In the genomic region with DNA sequence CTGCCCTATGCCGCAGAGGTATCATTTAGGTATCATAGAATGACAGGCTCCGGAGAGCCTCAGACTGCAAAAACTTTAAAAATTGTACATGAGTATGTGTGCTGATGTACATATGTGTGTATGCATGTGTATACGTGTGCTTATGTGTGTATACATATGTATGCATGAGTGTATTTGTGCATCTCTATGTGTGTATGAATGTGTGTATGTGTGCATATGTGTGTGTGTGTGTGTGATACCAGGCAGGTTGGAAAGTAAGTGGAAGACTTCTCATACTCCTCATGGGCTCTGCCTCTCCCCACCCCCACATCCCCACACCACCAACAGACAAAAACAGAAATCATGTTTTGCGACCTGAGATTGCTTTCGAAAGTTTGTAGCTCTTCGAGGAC, we compare ENCODE assay signal across 8 cellular contexts. TPM values are rescaled to one million over a fixed set of nuclear protein-coding genes. Genes with fewer than 3 reads are reported as not detected.
DNase-seq lines count a peak whose midpoint lies in the region; ATAC-seq and TF ChIP-seq lines count a peak whose summit lies in the region.

No MANE protein-coding gene starts in this region.

- no peaks in the 10 kb centered on the region for H3K9me3 Mint-ChIP-seq in activated CD4-positive, alpha-beta T cell treated with anti-CD3 and anti-CD28 coated beads, Interleukin-2, amount 10 ng/mL, durations not matched to agents 24 days and 14 days

- H3K27ac ChIP-seq in heart left ventricle = peak overlapping the region in 11 of 12 donors; percentile 88 to 99 (median 96)
- H3K27ac ChIP-seq in gastrocnemius medialis = peak overlapping the region; percentile 82 to 96 (median 93)

- peak overlapping the region; percentile 63 for H3K27ac Mint-ChIP-seq in activated CD4-positive, alpha-beta T cell treated with anti-CD3 and anti-CD28 coated beads, Interleukin-2, amount 10 ng/mL, durations not matched to agents 24 days and 14 days

- intact Hi-C loops in activated CD4-positive, alpha-beta T cell treated with anti-CD3 and anti-CD28 coated beads, Interleukin-2, amount 10 ng/mL, durations not matched to agents 24 days and 14 days (cut with micrococcal nuclease) = no loop called here
- intact Hi-C loops in heart left ventricle (cut with DNase I) (loop anchor here in 2 of 10 donors (2.0 kb wide), 1 partner anchor 28 kb away; the partner anchor contains the start of gene TWF1 (in 2 of the 2)), gastrocnemius medialis (cut with DNase I; ENCODE audit: low total_unique reads) (no loop called here)

- H3K4me3 ChIP-seq in heart left ventricle (peak overlapping the region; percentile 44 to 95 (median 76)), gastrocnemius medialis (peak overlapping the region; percentile 67 to 87 (median 70))

- in situ Hi-C loops in gastrocnemius medialis (cut with MboI; ENCODE audit: low sequenced_read_pairs in 4 of 4) = no loop called here

- no peak for DNase-seq in activated CD4-positive, alpha-beta T cell treated with anti-CD3 and anti-CD28 coated beads, Interleukin-2, amount 10 ng/mL, durations not matched to agents 24 days and 14 days
- no peak for DNase-seq in heart left ventricle
- DNase-seq in gastrocnemius medialis = no peak
- no peak for DNase-seq in NCI-H1694 treated with DMSO at 0.1 percent for 48 hours (lab: John Stamatoyannopoulos, UW)
- DNase-seq in COLO829 (ENCODE audit: low spot score) = no peak
- no peak for DNase-seq in NCI-H1092 (lab: John Stamatoyannopoulos, UW)

- no peaks in the 10 kb centered on the region for H3K36me3 ChIP-seq in heart left ventricle
- no peaks in the 10 kb centered on the region for H3K36me3 ChIP-seq in gastrocnemius medialis

- H3K4me1 Mint-ChIP-seq in activated CD4-positive, alpha-beta T cell treated with anti-CD3 and anti-CD28 coated beads, Interleukin-2, amount 10 ng/mL, durations not matched to agents 24 days and 14 days = peaks cover 17% of the 10 kb centered on the region

- H3K9me3 ChIP-seq in heart left ventricle (no peaks in the 10 kb centered on the region), gastrocnemius medialis (no peaks in the 10 kb centered on the region)

- 45 to 51% (median 46%) methylated on average over 5 to 6 of the region's 6 CpGs for WGBS in heart left ventricle, 4 donors

- H3K27me3 ChIP-seq in heart left ventricle = no peaks in the 10 kb centered on the region
- no peaks in the 10 kb centered on the region for H3K27me3 ChIP-seq in gastrocnemius medialis

- H3K4me1 ChIP-seq in heart left ventricle (peaks cover 0 to 23% (median 15%) of the 10 kb centered on the region in 12 donors), gastrocnemius medialis (peaks cover 0 to 15% of the 10 kb centered on the region in 2 donors)

- no peak for TF ChIP-seq CTCF in heart left ventricle (IDR thresholded peaks at IDR 0.05)
- TF ChIP-seq CTCF in gastrocnemius medialis (IDR thresholded peaks at IDR 0.05 in 4 of 5, conservative IDR thresholded peaks at IDR 0.05 in 1 of 5) = no peak

- ATAC-seq in GM18909 (IDR thresholded peaks at IDR 0.05; ENCODE audit: poor library complexity, unreplicated experiment) (peak; percentile 19), HG02943 (IDR thresholded peaks at IDR 0.05; ENCODE audit: low read depth, unreplicated experiment) (peak; percentile 13), heart left ventricle (peak in 1 of 4 donors; percentile 14), gastrocnemius medialis (peak in 1 of 2 donors; percentile 16)

- TF ChIP-seq POLR2A in heart left ventricle (IDR thresholded peaks at IDR 0.05) (no peak), gastrocnemius medialis (IDR thresholded peaks at IDR 0.05) (no peak)

- no peaks in the 10 kb centered on the region for H3K36me3 Mint-ChIP-seq in activated CD4-positive, alpha-beta T cell treated with anti-CD3 and anti-CD28 coated beads, Interleukin-2, amount 10 ng/mL, durations not matched to agents 24 days and 14 days (ENCODE audit: low read depth)

- peak overlapping the region; percentile 79 for H3K4me3 Mint-ChIP-seq in activated CD4-positive, alpha-beta T cell treated with anti-CD3 and anti-CD28 coated beads, Interleukin-2, amount 10 ng/mL, durations not matched to agents 24 days and 14 days

- H3K27me3 Mint-ChIP-seq in activated CD4-positive, alpha-beta T cell treated with anti-CD3 and anti-CD28 coated beads, Interleukin-2, amount 10 ng/mL, durations not matched to agents 24 days and 14 days = peaks cover 37% of the 10 kb centered on the region

RNA-seq across cellular contexts. Expression of gene TMEM117, which starts 0.6 kb away (rescaled TPM):
- 0.82 and 1.1 TPM in 2 replicates for total RNA-seq in activated CD4-positive, alpha-beta T cell treated with anti-CD3 and anti-CD28 coated beads, Interleukin-2, amount 10 ng/mL, durations not matched to agents 24 days and 14 days
- total RNA-seq in heart left ventricle = 10 to 100 TPM in 1 of 9 donors, 1 to 10 TPM in 8; 5.7 to 13.5 (median 7.8) TPM
- polyA plus RNA-seq in heart left ventricle = 1 to 10 TPM; 3.7 to 6.9 TPM
- 10 to 100 TPM in 1 of 4 donors, 1 to 10 TPM in 3; 3.5 to 19.4 (median 6.1) TPM for total RNA-seq in gastrocnemius medialis

RNA-seq across cellular contexts. Expression of gene TWF1, which starts 29.1 kb away (rescaled TPM):
- 27.0 and 28.3 TPM in 2 replicates for total RNA-seq in activated CD4-positive, alpha-beta T cell treated with anti-CD3 and anti-CD28 coated beads, Interleukin-2, amount 10 ng/mL, durations not matched to agents 24 days and 14 days
- total RNA-seq in heart left ventricle (10 to 100 TPM in 7 of 9 donors, 1 to 10 TPM in 2; 9.3 to 34.6 (median 10.7) TPM), gastrocnemius medialis (10 to 100 TPM in 2 of 4 donors, 1 to 10 TPM in 2; 7.4 to 10.7 (median 9.0) TPM)
- polyA plus RNA-seq in heart left ventricle = 10 to 100 TPM in 1 of 2 donors, 1 to 10 TPM in 1; 8.3 to 12.3 TPM
